In genomic region chr3:43361077-43361476, GRCh38 we compare ENCODE assay signal across 21 cellular contexts.
"Had no signal": no experiment of that assay in that cellular context is flagged by ENCODE, and none has a peak within 500 bp of the region (broad histone marks: within the 10 kb centered on the region; RNA-seq: fewer than 3 reads in every experiment).

No MANE protein-coding gene starts in this region.

- H3K4me1 Mint-ChIP-seq: memory B cell; mesothelial cell of epicardium; naive B cell; stimulated activated naive B cell treated with anti-CD40 and anti-IgM and Interleukin-4, amounts not matched to agents 10 μg/mL and 1 μg/mL and 100 μg/mL, for 72 hours; stimulated activated naive CD8-positive, alpha-beta T cell treated with anti-CD3 and anti-CD28 coated beads, Interleukin-15, amount 100 ng/mL, for 72 hours had no signal

- H3K4me1 ChIP-seq: parathyroid adenoma, prostate gland, transverse colon had no signal

- H3K27ac Mint-ChIP-seq: memory B cell; mesothelial cell of epicardium; naive B cell; nephron; stimulated activated naive B cell treated with anti-CD40 and anti-IgM and Interleukin-4, amounts not matched to agents 10 μg/mL and 1 μg/mL and 100 μg/mL, for 72 hours had no signal

- H3K27me3 ChIP-seq: dorsolateral prefrontal cortex, gastrocnemius medialis, transverse colon had no signal

- H3K4me3 ChIP-seq: dorsolateral prefrontal cortex, gastrocnemius medialis, lower lobe of right lung, prostate gland, skin epidermis, thoracic aorta, transverse colon had no signal

- ATAC-seq: gastrocnemius medialis; left lobe of liver; lower lobe of right lung; sciatic nerve; stimulated activated naive B cell treated with anti-CD40 and anti-IgM and Interleukin-4, amounts not matched to agents 10 μg/mL and 1 μg/mL and 100 μg/mL, for 72 hours; stimulated activated naive CD8-positive, alpha-beta T cell treated with anti-CD3 and anti-CD28 coated beads, Interleukin-15, amount 100 ng/mL, for 72 hours had no signal

- H2AFZ ChIP-seq: parathyroid adenoma had no signal

- H3K27me3 Mint-ChIP-seq: memory B cell; naive B cell; stimulated activated naive B cell treated with anti-CD40 and anti-IgM and Interleukin-4, amounts not matched to agents 10 μg/mL and 1 μg/mL and 100 μg/mL, for 72 hours; stimulated activated naive CD8-positive, alpha-beta T cell treated with anti-CD3 and anti-CD28 coated beads, Interleukin-15, amount 100 ng/mL, for 72 hours had no signal

- H3K36me3 ChIP-seq: gastrocnemius medialis, lower lobe of right lung, prostate gland, transverse colon had no signal

- H3K9me3 ChIP-seq: prostate gland had no signal

- H3K4me3 Mint-ChIP-seq: memory B cell; mesothelial cell of epicardium; naive B cell; nephron; stimulated activated naive B cell treated with anti-CD40 and anti-IgM and Interleukin-4, amounts not matched to agents 10 μg/mL and 1 μg/mL and 100 μg/mL, for 72 hours; stimulated activated naive CD8-positive, alpha-beta T cell treated with anti-CD3 and anti-CD28 coated beads, Interleukin-15, amount 100 ng/mL, for 72 hours had no signal

- DNase-seq: cortex of kidney; dorsolateral prefrontal cortex; effector CD8-positive, alpha-beta T cell; gastrocnemius medialis; islet precursor cell; lower lobe of right lung; naive B cell; stimulated activated CD4-positive, alpha-beta T cell treated with anti-CD3 and anti-CD28 coated beads, Interleukin-2, amount 100 ng/mL, for 24 hours; stimulated activated CD4-positive, alpha-beta T cell treated with anti-CD3 and anti-CD28 coated beads, Interleukin-4, amount 100 ng/mL, for 4 hours; stimulated activated naive B cell treated with anti-CD40 and anti-IgM and Interleukin-4, amounts not matched to agents 10 μg/mL and 1 μg/mL and 100 μg/mL, for 72 hours; stimulated activated naive CD8-positive, alpha-beta T cell treated with anti-CD3 and anti-CD28 coated beads, Interleukin-15, amount 100 ng/mL, for 72 hours; transverse colon had no signal

- H3K27ac ChIP-seq: dorsolateral prefrontal cortex, gastrocnemius medialis, lower lobe of right lung, parathyroid adenoma, prostate gland, skin epidermis, thoracic aorta, transverse colon had no signal

- H3K9ac ChIP-seq: parathyroid adenoma had no signal

- H3K79me2 ChIP-seq: parathyroid adenoma had no signal
